In the genomic region with DNA sequence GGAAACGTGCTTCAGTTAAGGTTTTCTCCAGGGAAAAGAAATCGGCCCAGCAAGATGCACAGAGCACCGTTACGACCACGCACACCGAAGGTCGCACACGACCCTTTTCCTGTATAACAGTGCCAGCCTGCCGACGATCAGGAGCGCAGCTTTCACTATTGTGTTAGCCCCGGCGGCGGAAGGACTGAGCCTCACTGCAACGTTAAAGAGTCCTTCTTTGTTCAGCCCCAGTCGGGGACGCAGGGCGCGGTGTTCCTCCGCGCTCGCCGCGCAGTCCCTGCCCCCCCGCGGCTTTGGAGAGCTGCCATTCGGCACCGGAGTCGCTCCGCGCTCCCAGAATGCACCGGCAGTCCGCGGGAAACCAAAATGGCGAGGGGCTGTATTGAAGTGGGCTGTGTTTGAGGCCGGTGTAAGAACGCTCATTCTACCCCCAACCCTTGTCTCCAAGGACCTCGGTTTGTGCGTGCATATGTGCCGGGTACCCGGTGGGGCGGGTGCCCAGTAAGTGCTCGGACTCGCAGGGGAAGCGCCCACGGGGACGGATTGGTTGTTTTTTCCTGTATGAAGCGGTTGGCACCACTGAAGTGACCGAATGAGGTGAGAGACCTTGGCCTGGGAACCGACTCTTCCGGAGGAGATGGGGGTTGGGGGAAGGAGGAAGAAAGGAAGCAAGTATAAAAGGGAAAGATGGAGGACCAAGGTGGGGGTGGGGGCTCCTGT, we compare ENCODE assay signal across 8 cellular contexts. TPM values are rescaled to one million over a fixed set of nuclear protein-coding genes. Genes with fewer than 3 reads are reported as not detected.
DNase-seq lines count a peak whose midpoint lies in the region; ATAC-seq and TF ChIP-seq lines count a peak whose summit lies in the region.

A gene (plus strand): TSS at position 349 of the 720 bp plus-strand sequence. CDS start 244 bp downstream, at position 593.

- H3K4me3 ChIP-seq in Peyer's patch, result peak within 1 kb of the TSS; percentile 61 to 86 (median 82)
- peak within 1 kb of the TSS; percentile 90 to 100 for H3K4me3 ChIP-seq in muscle layer of colon (ENCODE audit: low read depth in 1 of 2, low read length in 2 of 2)

- no peaks in the 10 kb centered on the region for H3K9me3 Mint-ChIP-seq in activated T-cell treated with anti-CD3 and anti-CD28 coated beads, Interleukin-2, amount 50 U/mL, for 4 hours

- H3K9ac ChIP-seq in muscle layer of colon (ENCODE audit: low read length), result peak within 1 kb of the TSS; percentile 98

- TF ChIP-seq POLR2A in Peyer's patch (IDR thresholded peaks at IDR 0.05), result peak; percentile 90 to 93

- peaks cover 29% of the 10 kb centered on the region for H3K4me1 Mint-ChIP-seq in activated T-cell treated with anti-CD3 and anti-CD28 coated beads, Interleukin-2, amount 50 U/mL, for 4 hours (ENCODE audit: low read depth)

- H3K27ac ChIP-seq in KOPT-K1 (ENCODE audit: low read depth, low read length, poor library complexity, severe bottlenecking) (peak within 1 kb of the TSS; percentile 98), Peyer's patch (peak within 1 kb of the TSS; percentile 81 to 87 (median 84)), muscle layer of colon (ENCODE audit: low read depth, low read length) (peak within 1 kb of the TSS; percentile 94)

- H3K9me3 ChIP-seq in KOPT-K1 (ENCODE audit: insufficient read depth, low read length, poor library complexity, severe bottlenecking) (peaks cover 15% of the 10 kb centered on the region), Peyer's patch (no peaks in the 10 kb centered on the region), muscle layer of colon (ENCODE audit: low read length) (no peaks in the 10 kb centered on the region)

- TF ChIP-seq CTCF in Peyer's patch (IDR thresholded peaks at IDR 0.05), result peak in 1 of 6 experiments; percentile 10

- H3K27me3 Mint-ChIP-seq in activated T-cell treated with anti-CD3 and anti-CD28 coated beads, Interleukin-2, amount 50 U/mL, for 4 hours (ENCODE audit: low read depth), result no peaks in the 10 kb centered on the region

- no peaks in the 10 kb centered on the region for H3K27me3 ChIP-seq in Peyer's patch
- H3K27me3 ChIP-seq in muscle layer of colon (ENCODE audit: control insufficient read depth in 1 of 2, insufficient read depth in 2 of 2, low read length in 2 of 2), result no peaks in the 10 kb centered on the region

- H3K4me1 ChIP-seq in Peyer's patch, result peaks cover 0 to 9% (median 2%) of the 10 kb centered on the region in 4 donors
- H3K4me1 ChIP-seq in muscle layer of colon (ENCODE audit: insufficient read depth, low read length), result peaks cover 24% of the 10 kb centered on the region

- H3K4me3 Mint-ChIP-seq in activated T-cell treated with anti-CD3 and anti-CD28 coated beads, Interleukin-2, amount 50 U/mL, for 4 hours, result peak within 1 kb of the TSS; percentile 96

- H3K36me3 ChIP-seq in KOPT-K1 (ENCODE audit: insufficient read depth, low read length), result peaks cover 27% of the 10 kb centered on the region
- no peaks in the 10 kb centered on the region for H3K36me3 ChIP-seq in Peyer's patch
- no peaks in the 10 kb centered on the region for H3K36me3 ChIP-seq in muscle layer of colon (ENCODE audit: insufficient read depth, low read length)

- ATAC-seq in GM21786 (IDR thresholded peaks at IDR 0.05; ENCODE audit: unreplicated experiment) (peak; percentile 75), esophagus mucosa (peak; percentile 96)
- ATAC-seq in activated T-cell treated with anti-CD3 and anti-CD28 coated beads, Interleukin-2, amount 50 U/mL, for 4 hours, result peak; percentile 96 to 97

- DNase-seq in DMS79 treated with DMSO at 0.1 percent for 48 hours (lab: John Stamatoyannopoulos, UW), result peak; percentile 95
- peak; percentile 93 to 97 (median 96) for DNase-seq in Peyer's patch
- peak; percentile 94 for DNase-seq in activated T-cell treated with anti-CD3 and anti-CD28 coated beads, Interleukin-2, amount 50 U/mL, for 4 hours
- DNase-seq in stimulated activated CD8-positive, alpha-beta memory T cell treated with anti-CD3 and anti-CD28 coated beads, Interleukin-7, amount 100 ng/mL, for 1 hour (ENCODE audit: low read depth in 2 of 2), result peak; percentile 82 to 90

- peaks cover 13% of the 10 kb centered on the region for H3K36me3 Mint-ChIP-seq in activated T-cell treated with anti-CD3 and anti-CD28 coated beads, Interleukin-2, amount 50 U/mL, for 4 hours (ENCODE audit: insufficient read depth)

RNA-seq across cellular contexts. Expression of the gene that starts here (rescaled TPM):
- 10 to 100 TPM; 22.3 to 29.8 (median 26.4) TPM for total RNA-seq in Peyer's patch
- 10 to 100 TPM; 37.4 to 42.7 (median 42.3) TPM for total RNA-seq in activated T-cell treated with anti-CD3 and anti-CD28 coated beads, Interleukin-2, amount 50 U/mL, for 4 hours
- total RNA-seq in esophagus mucosa, result 10.2 TPM

Comparison
In these comparisons a context has a peak if more than half of its experiments do, and no peak if none do; other contexts are left out.
1. Peak in every context shown above with its lines: DNase-seq, ATAC-seq, H3K4me3 ChIP-seq and H3K27ac ChIP-seq.